28 cellular contexts compared by ENCODE assay signal in the genomic region with DNA sequence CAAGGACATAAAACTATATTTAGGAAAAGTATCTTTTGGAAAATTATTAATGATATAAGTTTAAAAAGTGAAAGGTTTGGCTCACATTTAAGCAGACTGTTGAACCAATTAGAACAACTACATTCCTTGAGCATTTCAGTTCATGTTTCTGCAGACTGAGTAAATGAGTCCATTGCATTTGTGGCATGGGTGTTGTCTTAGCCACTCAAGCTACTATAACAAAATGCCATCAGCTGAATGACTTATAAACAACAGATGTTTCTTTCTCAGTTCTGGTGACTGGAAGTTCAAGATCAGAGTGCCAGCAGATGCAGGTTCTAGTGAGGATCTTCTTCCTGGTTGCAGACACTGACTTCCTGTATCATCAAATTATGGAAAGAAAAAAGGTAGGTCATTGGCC.
"Had no signal": no experiment of that assay in that cellular context is flagged by ENCODE, and none has a peak within 500 bp of the region (broad histone marks: within the 10 kb centered on the region; RNA-seq: fewer than 3 reads in every experiment).

No MANE protein-coding gene starts in this region.

- H3K9me3 ChIP-seq: left lung, ovary, psoas muscle, sigmoid colon, testis, tibial artery, upper lobe of left lung had no signal

- H3K36me3 Mint-ChIP-seq: naive thymus-derived CD8-positive, alpha-beta T cell; stimulated activated memory B cell treated with anti-CD40 and anti-IgM and Interleukin-4, amounts not matched to agents 10 μg/mL and 1 μg/mL and 100 μg/mL, for 72 hours had no signal

- H3K4me2 ChIP-seq: hepatocyte had no signal

- DNase-seq: dermis blood vessel endothelial cell; effector memory CD4-positive, alpha-beta T cell; foreskin fibroblast; heart left ventricle; left cardiac atrium; left lung; mesendoderm; midbrain; naive thymus-derived CD8-positive, alpha-beta T cell; nephron progenitor cell; nucleus accumbens; ovary; posterior cingulate gyrus; psoas muscle; right cardiac atrium; sigmoid colon; spleen; stimulated activated CD4-positive, alpha-beta T cell treated with anti-CD3 and anti-CD28 coated beads, Interleukin-4, amount 100 ng/mL, for 4 hours; stimulated activated naive CD8-positive, alpha-beta T cell treated with anti-CD3 and anti-CD28 coated beads, Interleukin-15, Interleukin-2, amounts not matched to agents 100 U/mL and 50 U/mL, for 24 hours; substantia nigra; testis; tibial artery; upper lobe of left lung had no signal

- H3K4me3 Mint-ChIP-seq: naive thymus-derived CD8-positive, alpha-beta T cell; nephron progenitor cell; stimulated activated memory B cell treated with anti-CD40 and anti-IgM and Interleukin-4, amounts not matched to agents 10 μg/mL and 1 μg/mL and 100 μg/mL, for 72 hours had no signal

- H3K4me1 ChIP-seq: gastroesophageal sphincter, left lung, psoas muscle, sigmoid colon, spleen, testis, tibial artery had no signal

- H3K27ac ChIP-seq: coronary artery, gastroesophageal sphincter, heart left ventricle, hepatocyte, left lung, ovary, psoas muscle, sigmoid colon, skin epidermis, spleen, testis, tibial artery, upper lobe of left lung had no signal

- H3K27me3 ChIP-seq: hepatocyte, ovary, testis, upper lobe of left lung had no signal

- H3K27ac Mint-ChIP-seq: naive thymus-derived CD8-positive, alpha-beta T cell; nephron progenitor cell; stimulated activated memory B cell treated with anti-CD40 and anti-IgM and Interleukin-4, amounts not matched to agents 10 μg/mL and 1 μg/mL and 100 μg/mL, for 72 hours had no signal

- H3K4me1 Mint-ChIP-seq: stimulated activated memory B cell treated with anti-CD40 and anti-IgM and Interleukin-4, amounts not matched to agents 10 μg/mL and 1 μg/mL and 100 μg/mL, for 72 hours had no signal

- H3K4me3 ChIP-seq: coronary artery, gastroesophageal sphincter, heart left ventricle, hepatocyte, left lung, ovary, psoas muscle, sigmoid colon, skin epidermis, spleen, testis, tibial artery, upper lobe of left lung had no signal

- H2AFZ ChIP-seq: hepatocyte had no signal

- H3K36me3 ChIP-seq: gastroesophageal sphincter, heart left ventricle, left lung, ovary, sigmoid colon, spleen, tibial artery, upper lobe of left lung had no signal

- H3K79me2 ChIP-seq: hepatocyte had no signal
